In genomic region chr1:61287734-61288133, GRCh38 we compare ENCODE assay signal across 12 cellular contexts.
A peak's percentile ranks its signal among the peaks of the same experiment; 100 is the strongest.
DNase-seq lines count a peak whose midpoint lies in the region; ATAC-seq, FAIRE-seq and TF ChIP-seq lines count a peak whose summit lies in the region.
"Had no signal": no experiment of that assay in that cellular context is flagged by ENCODE, and none has a peak within 500 bp of the region (broad histone marks: within the 10 kb centered on the region; RNA-seq: fewer than 3 reads in every experiment).

No MANE protein-coding gene starts in this region.

- BruUV-seq in PC-3 (replicated peaks; lab: Mats Ljungman, UMichigan) = no TSS peak
- no TSS peak for BruUV-seq in endothelial cell of umbilical vein (replicated peaks; lab: Mats Ljungman, UMichigan)

- H3K9me3 Mint-ChIP-seq in osteocyte (ENCODE audit: unreplicated experiment) = no peaks in the 10 kb centered on the region
- H3K9me3 Mint-ChIP-seq: brain had no signal

- dilution Hi-C loops in endothelial cell of umbilical vein (cut with MboI; ENCODE audit: extremely low pct_ligation_motif_present, low sequenced_read_pairs) = no loop called here

- no peak overlapping the region for H3K4me3 Mint-ChIP-seq in osteocyte (ENCODE audit: unreplicated experiment)
- H3K4me3 Mint-ChIP-seq: brain had no signal

- H3K4me1 Mint-ChIP-seq in osteocyte (ENCODE audit: unreplicated experiment) = peaks cover 44% of the 10 kb centered on the region

- TF ChIP-seq CTCF in PC-3 (conservative IDR thresholded peaks at IDR 0.05; ENCODE audit: low read depth, low read length) (no peak), endothelial cell of umbilical vein (IDR thresholded peaks at IDR 0.05; ENCODE audit: extremely low read depth in 1 of 2, insufficient read depth in 1 of 2, low read depth in 1 of 2, low read length in 2 of 2) (no peak), osteocyte (IDR thresholded peaks at IDR 0.05) (peak; percentile 6), testis (IDR thresholded peaks at IDR 0.05) (no peak)

- H3K4me1 ChIP-seq in PC-3 (ENCODE audit: insufficient read depth, low read length) (peaks cover 37% of the 10 kb centered on the region), endothelial cell of umbilical vein (ENCODE audit: control insufficient read depth, extremely low read depth, insufficient read depth, low read length) (peaks cover 29% of the 10 kb centered on the region), testis (peaks cover 13% of the 10 kb centered on the region)

- TF ChIP-seq POLR2A in endothelial cell of umbilical vein (IDR thresholded peaks at IDR 0.05; ENCODE audit: low read depth, low read length) = no peak
- TF ChIP-seq POLR2A in testis (IDR thresholded peaks at IDR 0.05) = no peak

- H3K27me3 ChIP-seq in PC-3 (ENCODE audit: low read length) = no peaks in the 10 kb centered on the region
- H3K27me3 ChIP-seq in endothelial cell of umbilical vein (ENCODE audit: control insufficient read depth in 2 of 2, insufficient read depth in 2 of 2, low read length in 2 of 2) = no peaks in the 10 kb centered on the region
- H3K27me3 ChIP-seq in testis = no peaks in the 10 kb centered on the region

- peaks cover 8% of the 10 kb centered on the region for H3K36me3 Mint-ChIP-seq in osteocyte (ENCODE audit: unreplicated experiment)
- H3K36me3 Mint-ChIP-seq: brain had no signal

- no peak overlapping the region for H2AFZ ChIP-seq in PC-3 (ENCODE audit: low read length)
- H2AFZ ChIP-seq in endothelial cell of umbilical vein (ENCODE audit: low read depth, low read length) = no peak overlapping the region

- peak overlapping the region; percentile 81 for H3K27ac Mint-ChIP-seq in osteocyte (ENCODE audit: unreplicated experiment)

- peak overlapping the region; percentile 54; the same call in 1 of the 2 replicates for H3K9ac ChIP-seq in PC-3 (ENCODE audit: low read length)
- H3K9ac ChIP-seq in endothelial cell of umbilical vein (replicated peaks; ENCODE audit: extremely low read depth, insufficient read depth, low read length) = peak overlapping the region; percentile 17

- H4K20me1 ChIP-seq in PC-3 (ENCODE audit: low read length) = no peaks in the 10 kb centered on the region
- no peaks in the 10 kb centered on the region for H4K20me1 ChIP-seq in endothelial cell of umbilical vein (replicated peaks; ENCODE audit: control insufficient read depth, extremely low read depth, insufficient read depth, low read length)

- intact Hi-C loops in PC-3 (cut with micrococcal nuclease) (loop anchor here (1.0 to 2.0 kb wide), 2 partner anchors 51 to 154 kb away; no protein-coding TSS in a partner anchor), endothelial cell of umbilical vein (cut with micrococcal nuclease) (loop anchor here (1.0 to 5.0 kb wide), 7 partner anchors 12 to 325 kb away; no protein-coding TSS in a partner anchor), testis (cut with DNase I; ENCODE audit: low total_unique reads) (no loop called here)

- no peaks in the 10 kb centered on the region for H3F3A ChIP-seq in PC-3 (ENCODE audit: low read length, unreplicated experiment)

- H3K9me2 ChIP-seq in PC-3 (replicated peaks; ENCODE audit: low read length) = no peaks in the 10 kb centered on the region

- DNase-seq in COLO829 (ENCODE audit: low spot score) (peak; percentile 84), PC-3 (peak; percentile 95), endothelial cell of umbilical vein (ENCODE audit: low read depth, low spot score) (peak; percentile 90), osteocyte (ENCODE audit: extremely low spot score, unreplicated experiment) (no peak), HK-2 (ENCODE audit: unreplicated experiment) (no peak), NCI-H1092 treated with DMSO at 0.1 percent for 48 hours (lab: John Stamatoyannopoulos, UW) (no peak), testis (no peak)
- DNase-seq: glutamatergic neuron, NCI-H1694, retina had no signal

- H3K27me3 Mint-ChIP-seq in osteocyte (ENCODE audit: unreplicated experiment) = no peaks in the 10 kb centered on the region

- H3K36me3 ChIP-seq in PC-3 (ENCODE audit: low read depth, low read length) (no peaks in the 10 kb centered on the region), endothelial cell of umbilical vein (ENCODE audit: control insufficient read depth in 2 of 2, extremely low read depth in 1 of 2, insufficient read depth in 2 of 2, low read length in 2 of 2) (no peaks in the 10 kb centered on the region), testis (ENCODE audit: low read depth, missing control alignments) (no peaks in the 10 kb centered on the region)

- POLR2A ChIA-PET in PC-3 (lab: Charles Lee; ENCODE audit: unreplicated experiment) (no interaction called here), endothelial cell of umbilical vein (lab: Charles Lee) (no interaction called here)

- CTCF ChIA-PET in PC-3 (lab: Charles Lee) (no interaction called here), endothelial cell of umbilical vein (lab: Charles Lee) (interaction anchor here (1.2 kb wide), 1 partner anchor 44 kb away, joined by 3 read pairs; no protein-coding TSS in a partner anchor)

- H3K4me2 ChIP-seq in PC-3 (ENCODE audit: low read length) = peak overlapping the region; percentile 41
- H3K4me2 ChIP-seq in endothelial cell of umbilical vein (ENCODE audit: insufficient read depth, low read length) = peak overlapping the region; percentile 14

- 57 to 63% methylated on average over 2 of the region's 2 CpGs for WGBS in testis, 2 donors

- H3K79me2 ChIP-seq in PC-3 (ENCODE audit: low read length) = no peaks in the 10 kb centered on the region
- no peaks in the 10 kb centered on the region for H3K79me2 ChIP-seq in endothelial cell of umbilical vein (ENCODE audit: control insufficient read depth, insufficient read depth, low read length)

- FAIRE-seq in endothelial cell of umbilical vein (lab: Jason Lieb, UNC) = peak; percentile 73

- H3K27ac ChIP-seq in PC-3 (ENCODE audit: low read length) = peak overlapping the region; percentile 90
- peak overlapping the region; percentile 87 for H3K27ac ChIP-seq in endothelial cell of umbilical vein (ENCODE audit: insufficient read depth, low read depth, low read length)
- peak overlapping the region in 1 of 2 donors; percentile 28 for H3K27ac ChIP-seq in testis

- H3K9me3 ChIP-seq in PC-3 (ENCODE audit: low read length) (no peaks in the 10 kb centered on the region), endothelial cell of umbilical vein (replicated peaks; ENCODE audit: control insufficient read depth, insufficient read depth, low read length) (no peaks in the 10 kb centered on the region), testis (no peaks in the 10 kb centered on the region)

- ATAC-seq in PC-3 (peak; percentile 84), GM18909 (IDR thresholded peaks at IDR 0.05; ENCODE audit: poor library complexity, unreplicated experiment) (no peak)

- H3K4me3 ChIP-seq in PC-3 (ENCODE audit: low read length) (no peak overlapping the region), endothelial cell of umbilical vein (replicated peaks in 1 of 3; ENCODE audit: insufficient read depth in 1 of 3, low read depth in 1 of 3, low read length in 3 of 3) (no peak overlapping the region), testis (no peak overlapping the region)

- no peaks in the 10 kb centered on the region for H3K9me1 ChIP-seq in endothelial cell of umbilical vein (replicated peaks; ENCODE audit: control insufficient read depth, extremely low read depth, insufficient read depth, low read length)

TF ChIP-seq in endothelial cell of umbilical vein, 7 proteins besides CTCF, POLR2A, EP300 and RAD21:
- TF ChIP-seq FOS (IDR thresholded peaks at IDR 0.05; ENCODE audit: borderline replicate concordance, insufficient read depth, low read length) = peak; percentile 17
- peak; percentile 53 for TF ChIP-seq POLR2AphosphoS5 (IDR thresholded peaks at IDR 0.05; ENCODE audit: insufficient read depth, low read depth, low read length)
- no peak for TF ChIP-seq MYC (IDR thresholded peaks at IDR 0.05; ENCODE audit: low read depth, low read length)
- TF ChIP-seq, protein P1, sequence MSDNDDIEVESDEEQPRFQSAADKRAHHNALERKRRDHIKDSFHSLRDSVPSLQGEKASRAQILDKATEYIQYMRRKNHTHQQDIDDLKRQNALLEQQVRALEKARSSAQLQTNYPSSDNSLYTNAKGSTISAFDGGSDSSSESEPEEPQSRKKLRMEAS (IDR thresholded peaks at IDR 0.05; ENCODE audit: insufficient read depth, insufficient read length) = no peak
- TF ChIP-seq EZH2 (IDR thresholded peaks at IDR 0.05; ENCODE audit: borderline replicate concordance, low read depth, low read length, severe bottlenecking) = no peak
- peak; percentile 17 for TF ChIP-seq GATA2 (IDR thresholded peaks at IDR 0.05; ENCODE audit: insufficient read depth, insufficient read length, low read depth, low read length)
- peak; percentile 58 for TF ChIP-seq JUN (IDR thresholded peaks at IDR 0.05; ENCODE audit: borderline replicate concordance, insufficient read depth, insufficient read length, low read depth)

Comparison
In these comparisons a context has a peak if more than half of its experiments do, and no peak if none do; other contexts are left out.
1. DNase-seq: peak in COLO829 (single experiment), PC-3 (single experiment) and endothelial cell of umbilical vein (single experiment); none in osteocyte (single experiment), HK-2 (single experiment), NCI-H1092 treated with DMSO at 0.1 percent for 48 hours (single experiment) and testis (single experiment).